10 cellular contexts compared by ENCODE assay signal in the genomic region with DNA sequence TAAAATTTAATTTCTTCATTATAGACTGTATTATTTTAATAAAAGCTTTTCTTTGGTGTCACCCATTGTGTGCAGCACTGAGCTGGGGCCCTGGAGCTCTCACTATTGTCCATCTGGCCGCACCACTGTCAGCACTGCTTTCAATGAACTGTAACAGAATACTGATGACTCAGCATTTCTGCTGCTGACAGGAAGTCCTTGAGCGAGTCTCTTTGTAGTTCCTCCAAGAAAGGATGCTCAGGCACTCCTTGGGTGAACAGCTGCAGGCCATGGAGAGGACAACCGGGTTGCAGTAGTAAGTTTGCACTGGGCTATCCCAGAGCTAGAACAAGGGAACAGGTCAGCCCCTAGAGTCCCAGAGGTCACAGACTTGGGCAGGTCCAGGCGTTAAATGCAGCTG.
DNase-seq lines count a peak whose midpoint lies in the region; ATAC-seq and TF ChIP-seq lines count a peak whose summit lies in the region.
"Had no signal": no experiment of that assay in that cellular context is flagged by ENCODE, and none has a peak within 500 bp of the region (broad histone marks: within the 10 kb centered on the region; RNA-seq: fewer than 3 reads in every experiment).

No MANE protein-coding gene starts in this region.

- H3K27me3 ChIP-seq in SK-N-SH (ENCODE audit: insufficient read depth) (no peaks in the 10 kb centered on the region), skeletal muscle satellite cell (ENCODE audit: control insufficient read depth, insufficient read depth, low read length) (no peaks in the 10 kb centered on the region)

- H3K9ac ChIP-seq in SK-N-SH (no peak overlapping the region), skeletal muscle satellite cell (ENCODE audit: low read depth, low read length) (no peak overlapping the region)

- H3F3A ChIP-seq in SK-N-SH (replicated peaks; ENCODE audit: insufficient read depth) = peaks cover 4% of the 10 kb centered on the region

- H4K20me1 ChIP-seq in SK-N-SH (ENCODE audit: insufficient read depth) = no peaks in the 10 kb centered on the region

- H3K79me2 ChIP-seq in SK-N-SH (ENCODE audit: insufficient read depth) = no peaks in the 10 kb centered on the region

- H3K4me3 ChIP-seq in SK-N-SH (ENCODE audit: low read depth in 2 of 2, low read length in 1 of 2) (no peak overlapping the region), skeletal muscle satellite cell (ENCODE audit: low read length) (no peak overlapping the region)
- H3K4me3 ChIP-seq: lower lobe of right lung had no signal

- H3K4me2 ChIP-seq in SK-N-SH (no peak overlapping the region), skeletal muscle satellite cell (ENCODE audit: low read length) (peak overlapping the region; percentile 60)

- H3K9me3 ChIP-seq in SK-N-SH (no peaks in the 10 kb centered on the region), skeletal muscle satellite cell (replicated peaks; ENCODE audit: low read length) (no peaks in the 10 kb centered on the region)
- H3K9me3 ChIP-seq: lower lobe of right lung had no signal

- no peaks in the 10 kb centered on the region for H3K9me2 ChIP-seq in SK-N-SH

- no peak for TF ChIP-seq CTCF in SK-N-SH (IDR thresholded peaks at IDR 0.05)

- POLR2A ChIA-PET in SK-N-SH (lab: Yijun Ruan, JAX) = no interaction called here

- H2AFZ ChIP-seq in SK-N-SH (ENCODE audit: low read depth) = no peak overlapping the region

- ATAC-seq in SK-N-SH treated with all-trans-retinoic acid at 6 μM for 48 hours (peak; percentile 59), HG03565 (IDR thresholded peaks at IDR 0.05; ENCODE audit: unreplicated experiment) (peak; percentile 34)

- CTCF ChIA-PET in SK-N-SH (lab: Yijun Ruan, JAX) = interaction anchor here (1.3 kb wide), 2 partner anchors 18 to 291 kb away, joined by 3 to 6 read pairs; no protein-coding TSS in a partner anchor

- H3K36me3 ChIP-seq in SK-N-SH (replicated peaks in 1 of 2; ENCODE audit: control insufficient read depth in 1 of 2, insufficient read depth in 2 of 2, low read length in 1 of 2) (no peaks in the 10 kb centered on the region), skeletal muscle satellite cell (ENCODE audit: insufficient read depth, low read length) (no peaks in the 10 kb centered on the region)
- H3K36me3 ChIP-seq: lower lobe of right lung had no signal

- WGBS in SK-N-SH (ENCODE audit: low lambda C conversion rate) = 70% methylated on average over 3 of the region's 4 CpGs

- TF ChIP-seq EP300 in SK-N-SH (IDR thresholded peaks at IDR 0.05; ENCODE audit: borderline replicate concordance in 1 of 2, low read depth in 1 of 2, low read length in 1 of 2) = no peak

- DNase-seq in SK-N-SH (no peak), DMS153 treated with DMSO at 0.1 percent for 48 hours (lab: John Stamatoyannopoulos, UW; ENCODE audit: unreplicated experiment) (no peak), activated T-cell treated with anti-CD3 and anti-CD28 coated beads for 4 hours (no peak)
- DNase-seq in activated effector memory CD4-positive, alpha-beta T cell treated with anti-CD3 and anti-CD28 coated beads, Interleukin-2, amount 50 U/mL, for 16 hours = no peak
- DNase-seq: lower lobe of right lung had no signal

- TF ChIP-seq RAD21 in SK-N-SH (IDR thresholded peaks at IDR 0.05; ENCODE audit: low read length) = no peak

- no peak overlapping the region for H3K27ac ChIP-seq in SK-N-SH (ENCODE audit: low read depth in 2 of 2, low read length in 1 of 2)
- H3K27ac ChIP-seq in cingulate gyrus (ENCODE audit: low read depth, low read length) = peak overlapping the region; percentile 42
- H3K27ac ChIP-seq: C4-2B, lower lobe of right lung had no signal

- H3K4me1 ChIP-seq in SK-N-SH (ENCODE audit: control insufficient read depth in 1 of 2, insufficient read depth in 2 of 2, low read depth in 1 of 2, low read length in 1 of 2) (peaks cover 0 to 11% of the 10 kb centered on the region in 2 experiments; a peak in 2 of 4 replicates), skeletal muscle satellite cell (ENCODE audit: control insufficient read depth, insufficient read depth, low read length) (peaks cover 20% of the 10 kb centered on the region)

TF ChIP-seq in SK-N-SH treated with all-trans-retinoic acid at 6 μM for 48 hours, 23 proteins besides CTCF, POLR2A, EP300 and RAD21 (continues in another document):
- TF ChIP-seq, protein P1, sequence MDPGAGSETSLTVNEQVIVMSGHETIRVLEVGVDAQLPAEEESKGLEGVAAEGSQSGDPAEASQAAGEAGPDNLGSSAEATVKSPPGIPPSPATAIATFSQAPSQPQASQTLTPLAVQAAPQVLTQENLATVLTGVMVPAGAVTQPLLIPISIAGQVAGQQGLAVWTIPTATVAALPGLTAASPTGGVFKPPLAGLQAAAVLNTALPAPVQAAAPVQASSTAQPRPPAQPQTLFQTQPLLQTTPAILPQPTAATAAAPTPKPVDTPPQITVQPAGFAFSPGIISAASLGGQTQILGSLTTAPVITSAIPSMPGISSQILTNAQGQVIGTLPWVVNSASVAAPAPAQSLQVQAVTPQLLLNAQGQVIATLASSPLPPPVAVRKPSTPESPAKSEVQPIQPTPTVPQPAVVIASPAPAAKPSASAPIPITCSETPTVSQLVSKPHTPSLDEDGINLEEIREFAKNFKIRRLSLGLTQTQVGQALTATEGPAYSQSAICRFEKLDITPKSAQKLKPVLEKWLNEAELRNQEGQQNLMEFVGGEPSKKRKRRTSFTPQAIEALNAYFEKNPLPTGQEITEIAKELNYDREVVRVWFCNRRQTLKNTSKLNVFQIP (CRISPR knock-in tag; IDR thresholded peaks at IDR 0.05; ENCODE audit: borderline replicate concordance, low read depth) = no peak
- TF ChIP-seq ZC3H10 (CRISPR knock-in tag; IDR thresholded peaks at IDR 0.05) = no peak
- TF ChIP-seq TOX (CRISPR knock-in tag; IDR thresholded peaks at IDR 0.05; ENCODE audit: borderline replicate concordance) = no peak
- TF ChIP-seq ZNF70 (CRISPR knock-in tag; IDR thresholded peaks at IDR 0.05) = no peak
- TF ChIP-seq TCF4 (CRISPR knock-in tag; IDR thresholded peaks at IDR 0.05; ENCODE audit: borderline replicate concordance) = no peak
- TF ChIP-seq BACH2 (CRISPR knock-in tag; IDR thresholded peaks at IDR 0.05; ENCODE audit: borderline replicate concordance) = no peak
- TF ChIP-seq ARNTL (CRISPR knock-in tag; IDR thresholded peaks at IDR 0.05; ENCODE audit: borderline replicate concordance, low read depth) = no peak
- TF ChIP-seq, protein P2, sequence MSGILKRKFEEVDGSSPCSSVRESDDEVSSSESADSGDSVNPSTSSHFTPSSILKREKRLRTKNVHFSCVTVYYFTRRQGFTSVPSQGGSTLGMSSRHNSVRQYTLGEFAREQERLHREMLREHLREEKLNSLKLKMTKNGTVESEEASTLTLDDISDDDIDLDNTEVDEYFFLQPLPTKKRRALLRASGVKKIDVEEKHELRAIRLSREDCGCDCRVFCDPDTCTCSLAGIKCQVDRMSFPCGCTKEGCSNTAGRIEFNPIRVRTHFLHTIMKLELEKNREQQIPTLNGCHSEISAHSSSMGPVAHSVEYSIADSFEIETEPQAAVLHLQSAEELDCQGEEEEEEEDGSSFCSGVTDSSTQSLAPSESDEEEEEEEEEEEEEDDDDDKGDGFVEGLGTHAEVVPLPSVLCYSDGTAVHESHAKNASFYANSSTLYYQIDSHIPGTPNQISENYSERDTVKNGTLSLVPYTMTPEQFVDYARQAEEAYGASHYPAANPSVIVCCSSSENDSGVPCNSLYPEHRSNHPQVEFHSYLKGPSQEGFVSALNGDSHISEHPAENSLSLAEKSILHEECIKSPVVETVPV (CRISPR knock-in tag; IDR thresholded peaks at IDR 0.05) = no peak
- no peak for TF ChIP-seq ISL1 (CRISPR knock-in tag; IDR thresholded peaks at IDR 0.05)

TF ChIP-seq in SK-N-SH, 30 proteins besides CTCF, POLR2A, EP300 and RAD21:
- no peak for TF ChIP-seq RXRA (IDR thresholded peaks at IDR 0.05; ENCODE audit: borderline replicate concordance, low read depth)
- TF ChIP-seq CHD2 (IDR thresholded peaks at IDR 0.05; ENCODE audit: low read length, partially characterized antibody) = no peak
- TF ChIP-seq RCOR1 (IDR thresholded peaks at IDR 0.05; ENCODE audit: low read length) = no peak
- no peak for TF ChIP-seq YY1 (IDR thresholded peaks at IDR 0.05; ENCODE audit: low read depth)
- no peak for TF ChIP-seq EZH2phosphoT487 (IDR thresholded peaks at IDR 0.05; ENCODE audit: borderline replicate concordance, low read depth)
- TF ChIP-seq JUND (IDR thresholded peaks at IDR 0.05) = no peak
- TF ChIP-seq, protein P3, sequence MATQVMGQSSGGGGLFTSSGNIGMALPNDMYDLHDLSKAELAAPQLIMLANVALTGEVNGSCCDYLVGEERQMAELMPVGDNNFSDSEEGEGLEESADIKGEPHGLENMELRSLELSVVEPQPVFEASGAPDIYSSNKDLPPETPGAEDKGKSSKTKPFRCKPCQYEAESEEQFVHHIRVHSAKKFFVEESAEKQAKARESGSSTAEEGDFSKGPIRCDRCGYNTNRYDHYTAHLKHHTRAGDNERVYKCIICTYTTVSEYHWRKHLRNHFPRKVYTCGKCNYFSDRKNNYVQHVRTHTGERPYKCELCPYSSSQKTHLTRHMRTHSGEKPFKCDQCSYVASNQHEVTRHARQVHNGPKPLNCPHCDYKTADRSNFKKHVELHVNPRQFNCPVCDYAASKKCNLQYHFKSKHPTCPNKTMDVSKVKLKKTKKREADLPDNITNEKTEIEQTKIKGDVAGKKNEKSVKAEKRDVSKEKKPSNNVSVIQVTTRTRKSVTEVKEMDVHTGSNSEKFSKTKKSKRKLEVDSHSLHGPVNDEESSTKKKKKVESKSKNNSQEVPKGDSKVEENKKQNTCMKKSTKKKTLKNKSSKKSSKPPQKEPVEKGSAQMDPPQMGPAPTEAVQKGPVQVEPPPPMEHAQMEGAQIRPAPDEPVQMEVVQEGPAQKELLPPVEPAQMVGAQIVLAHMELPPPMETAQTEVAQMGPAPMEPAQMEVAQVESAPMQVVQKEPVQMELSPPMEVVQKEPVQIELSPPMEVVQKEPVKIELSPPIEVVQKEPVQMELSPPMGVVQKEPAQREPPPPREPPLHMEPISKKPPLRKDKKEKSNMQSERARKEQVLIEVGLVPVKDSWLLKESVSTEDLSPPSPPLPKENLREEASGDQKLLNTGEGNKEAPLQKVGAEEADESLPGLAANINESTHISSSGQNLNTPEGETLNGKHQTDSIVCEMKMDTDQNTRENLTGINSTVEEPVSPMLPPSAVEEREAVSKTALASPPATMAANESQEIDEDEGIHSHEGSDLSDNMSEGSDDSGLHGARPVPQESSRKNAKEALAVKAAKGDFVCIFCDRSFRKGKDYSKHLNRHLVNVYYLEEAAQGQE (IDR thresholded peaks at IDR 0.05; ENCODE audit: low read depth, low read length) = no peak
- TF ChIP-seq, protein P4, sequence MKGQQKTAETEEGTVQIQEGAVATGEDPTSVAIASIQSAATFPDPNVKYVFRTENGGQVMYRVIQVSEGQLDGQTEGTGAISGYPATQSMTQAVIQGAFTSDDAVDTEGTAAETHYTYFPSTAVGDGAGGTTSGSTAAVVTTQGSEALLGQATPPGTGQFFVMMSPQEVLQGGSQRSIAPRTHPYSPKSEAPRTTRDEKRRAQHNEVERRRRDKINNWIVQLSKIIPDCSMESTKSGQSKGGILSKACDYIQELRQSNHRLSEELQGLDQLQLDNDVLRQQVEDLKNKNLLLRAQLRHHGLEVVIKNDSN (IDR thresholded peaks at IDR 0.05; ENCODE audit: borderline replicate concordance, low read depth) = no peak
TF ChIP-seq in SK-N-SH: peak in this region for 0.
